ENCODE assay signal across 8 cellular contexts in genomic region chr19:47243776-47244547, GRCh38. TPM values are rescaled to one million over a fixed set of nuclear protein-coding genes. Genes with fewer than 3 reads are reported as not detected.
DNase-seq lines count a peak whose midpoint lies in the region; ATAC-seq and TF ChIP-seq lines count a peak whose summit lies in the region.

No MANE protein-coding gene starts in this region.

- H3K36me3 ChIP-seq in GM06990 (ENCODE audit: control insufficient read depth, insufficient read depth, low read length) = no peaks in the 10 kb centered on the region
- H3K36me3 ChIP-seq in right atrium auricular region = no peaks in the 10 kb centered on the region
- no peaks in the 10 kb centered on the region for H3K36me3 ChIP-seq in uterus

- DNase-seq in GM06990 (ENCODE audit: extremely low read depth, insufficient read length) (peak; percentile 98), HEK293T (ENCODE audit: extremely low spot score) (peak; percentile 88), NCI-H1417 (lab: John Stamatoyannopoulos, UW) (peak; percentile 70 to 88 (median 81)), T-cell (peak; percentile 69 to 91 (median 81)), amniotic epithelial cell (ENCODE audit: low read depth) (peak; percentile 95), right atrium auricular region (ENCODE audit: low spot score) (peak; percentile 94), pulmonary artery endothelial cell (ENCODE audit: low read depth, low spot score) (peak; percentile 95), uterus (peak; percentile 94)

- peaks cover 0 to 45% of the 10 kb centered on the region in 2 donors for H3K4me1 ChIP-seq in right atrium auricular region
- peaks cover 4 to 21% of the 10 kb centered on the region in 2 donors for H3K4me1 ChIP-seq in uterus

- H3K27me3 ChIP-seq in GM06990 (replicated peaks; ENCODE audit: control insufficient read depth, insufficient read depth, low read length) = no peaks in the 10 kb centered on the region; the same call in 1 of the 2 replicates
- H3K27me3 ChIP-seq in right atrium auricular region = no peaks in the 10 kb centered on the region
- no peaks in the 10 kb centered on the region for H3K27me3 ChIP-seq in uterus

- H3K27me3 Mint-ChIP-seq in T-cell = no peaks in the 10 kb centered on the region

- intact Hi-C loops in uterus (cut with DNase I; ENCODE audit: low total_unique reads) = no loop called here

- CTCF ChIA-PET in HEK293T (lab: Yijun Ruan, JAX) (interaction anchor here (0.5 to 4.7 kb wide), 23 partner anchors 10 to 370 kb away, joined by 3 to 108 read pairs (median 4); partner anchors contain the start of genes CCDC9 and INAFM1), T-cell (lab: Charles Lee) (interaction anchor here (0.5 to 5.4 kb wide), 34 partner anchors 9 to 1351 kb away, joined by 3 to 179 read pairs (median 7); partner anchors contain the start of genes CCDC9 (in 1 of the 2), INAFM1 (in 1 of the 2), SAE1 (in 1 of the 2) and ZC3H4 (in 1 of the 2))

- H3K27ac ChIP-seq in right atrium auricular region = peak overlapping the region; percentile 31 to 67
- peak overlapping the region; percentile 71 to 73 for H3K27ac ChIP-seq in uterus

- peak overlapping the region; percentile 66 for H3K4me3 ChIP-seq in GM06990 (replicated peaks; ENCODE audit: low read depth, low read length)
- peak overlapping the region; percentile 13 to 45 for H3K4me3 ChIP-seq in right atrium auricular region
- H3K4me3 ChIP-seq in uterus = peak overlapping the region in 1 of 2 donors; percentile 6

- H3K27ac Mint-ChIP-seq in T-cell = peak overlapping the region; percentile 81 to 89

- POLR2A ChIA-PET in HEK293T (lab: Yijun Ruan, JAX) = interaction anchor here (0.8 to 3.6 kb wide), 13 partner anchors 10 to 131 kb away, joined by 3 to 42 read pairs (median 8); partner anchors contain the start of genes CCDC9 and ZC3H4
- POLR2A ChIA-PET in T-cell (lab: Charles Lee) = interaction anchor here in 1 of 2 donors (0.6 to 0.9 kb wide), 3 partner anchors 13 to 1355 kb away, joined by 3 to 6 read pairs (median 5); partner anchors contain the start of gene CCDC9

- peak overlapping the region in 2 of 3 donors; percentile 51 to 66 for H3K4me3 Mint-ChIP-seq in T-cell

- H3K9me3 Mint-ChIP-seq in T-cell = no peaks in the 10 kb centered on the region

- peak; percentile 96 for TF ChIP-seq CTCF in GM06990 (IDR thresholded peaks at IDR 0.05; ENCODE audit: insufficient read depth, low read length, poor library complexity, severe bottlenecking)
- TF ChIP-seq CTCF in right atrium auricular region (IDR thresholded peaks at IDR 0.05) = peak; percentile 98 to 99
- TF ChIP-seq CTCF in uterus (IDR thresholded peaks at IDR 0.05) = peak; percentile 97 to 100 (median 100)

- H3K4me1 Mint-ChIP-seq in T-cell = peaks cover 3 to 36% (median 33%) of the 10 kb centered on the region in 3 donors

- no peaks in the 10 kb centered on the region for H3K36me3 Mint-ChIP-seq in T-cell

- ATAC-seq in T-cell (replicated peaks in 1 of 4) = peak; percentile 44 to 67 (median 66)

- peak; percentile 40 to 60 for TF ChIP-seq POLR2A in uterus (IDR thresholded peaks at IDR 0.05)

- no peaks in the 10 kb centered on the region for H3K9me3 ChIP-seq in right atrium auricular region
- H3K9me3 ChIP-seq in uterus = no peaks in the 10 kb centered on the region

TF ChIP-seq in HEK293T, 16 proteins besides CTCF, POLR2A, EP300 and RAD21:
- TF ChIP-seq ARNT (IDR thresholded peaks at IDR 0.05) (no peak), HDGF (IDR thresholded peaks at IDR 0.05; ENCODE audit: borderline replicate concordance) (no peak), TARDBP (IDR thresholded peaks at IDR 0.05) (no peak), L3MBTL2 (conservative IDR thresholded peaks at IDR 0.05) (peak; percentile 89)

RNA-seq across cellular contexts. Expression of gene CCDC9, which starts 12.4 kb away (rescaled TPM):
- total RNA-seq in T-cell (10 to 100 TPM; 40.4 to 57.2 (median 49.7) TPM), right atrium auricular region (10 to 100 TPM in 1 of 2 donors, 1 to 10 TPM in 1; 9.2 to 11.9 TPM), pulmonary artery endothelial cell (4.0 and 6.9 TPM in 2 replicates), uterus (10 to 100 TPM in 2 of 4 donors, 1 to 10 TPM in 2; 2.6 to 45.4 (median 8.1) TPM)

RNA-seq across cellular contexts. Expression of gene BBC3, which starts 13.0 kb away (rescaled TPM):
- total RNA-seq in T-cell = 10 to 100 TPM; 20.0 to 48.6 (median 39.2) TPM
- 1 to 10 TPM; 2.5 to 2.9 TPM for total RNA-seq in right atrium auricular region
- total RNA-seq in pulmonary artery endothelial cell = 17.1 and 24.2 TPM in 2 replicates
- total RNA-seq in uterus = 10 to 100 TPM in 1 of 4 donors, 1 to 10 TPM in 3; 3.2 to 11.1 (median 4.8) TPM

RNA-seq across cellular contexts. Expression of gene INAFM1, which starts 30.7 kb away (rescaled TPM):
- total RNA-seq in T-cell = 10 to 100 TPM; 11.3 to 19.2 (median 15.6) TPM
- 1 to 10 TPM; 1.9 to 7.0 TPM for total RNA-seq in right atrium auricular region
- 0.73 and 1.3 TPM in 2 replicates for total RNA-seq in pulmonary artery endothelial cell
- total RNA-seq in uterus = 10 to 100 TPM in 2 of 4 donors, 1 to 10 TPM in 2; 2.8 to 39.5 (median 13.5) TPM
